In genomic region chr16:2195316-2196161, GRCh38 we compare ENCODE assay signal across 10 cellular contexts. TPM values are rescaled to one million over a fixed set of nuclear protein-coding genes. Genes with fewer than 3 reads are reported as not detected.
DNase-seq lines count a peak whose midpoint lies in the region; ATAC-seq and TF ChIP-seq lines count a peak whose summit lies in the region.
"Had no signal": no experiment of that assay in that cellular context is flagged by ENCODE, and none has a peak within 500 bp of the region (broad histone marks: within the 10 kb centered on the region; RNA-seq: fewer than 3 reads in every experiment).

No MANE protein-coding gene starts in this region.

- no peak overlapping the region for H3K9ac ChIP-seq in PC-3 (ENCODE audit: low read length)
- no peak overlapping the region for H3K9ac ChIP-seq in parathyroid adenoma

- BruUV-seq in PC-3 (replicated peaks; lab: Mats Ljungman, UMichigan) = no TSS peak

- no peak overlapping the region for H3K27ac ChIP-seq in PC-3 (ENCODE audit: low read length)
- H3K27ac ChIP-seq in parathyroid adenoma = no peak overlapping the region

- H3K79me2 ChIP-seq in PC-3 (ENCODE audit: low read length) (no peaks in the 10 kb centered on the region), parathyroid adenoma (peaks cover 2% of the 10 kb centered on the region)

- no peaks in the 10 kb centered on the region for H3K36me3 ChIP-seq in GM06990 (ENCODE audit: control insufficient read depth, insufficient read depth, low read length)
- H3K36me3 ChIP-seq in PC-3 (ENCODE audit: low read depth, low read length) = no peaks in the 10 kb centered on the region
- H3K36me3 ChIP-seq in parathyroid adenoma (ENCODE audit: control insufficient read depth, insufficient read depth, low read length) = no peaks in the 10 kb centered on the region

- DNase-seq in GM06990 (ENCODE audit: extremely low read depth, insufficient read length) (no peak), PC-3 (no peak), epithelial cell of proximal tubule (ENCODE audit: low read depth) (no peak), RKO (ENCODE audit: low spot score) (no peak)
- no peak for DNase-seq in stimulated activated naive CD4-positive, alpha-beta T cell treated with Interleukin-2 at 50 U/mL for 16 hours (lab: John Stamatoyannopoulos, UW)
- no peak for DNase-seq in stimulated activated CD4-positive, alpha-beta T cell treated with anti-CD3 and anti-CD28 coated beads, Interleukin-2, amount 100 ng/mL, for 48 hours
- DNase-seq: hippocampal formation, NCI-H510A had no signal

- TF ChIP-seq CTCF in GM06990 (IDR thresholded peaks at IDR 0.05; ENCODE audit: insufficient read depth, low read length, poor library complexity, severe bottlenecking) = no peak
- TF ChIP-seq CTCF in PC-3 (conservative IDR thresholded peaks at IDR 0.05; ENCODE audit: low read depth, low read length) = no peak
- no peak for TF ChIP-seq CTCF in epithelial cell of proximal tubule (conservative IDR thresholded peaks at IDR 0.05; ENCODE audit: low read depth, low read length)
- no peak for TF ChIP-seq CTCF in parathyroid adenoma (IDR thresholded peaks at IDR 0.05)

- peak; percentile 29 for ATAC-seq in PC-3
- no peak for ATAC-seq in HG03565 (IDR thresholded peaks at IDR 0.05; ENCODE audit: unreplicated experiment)

- intact Hi-C loops in PC-3 (cut with micrococcal nuclease) = no loop called here

- H3K9me2 ChIP-seq in PC-3 (replicated peaks; ENCODE audit: low read length) = no peaks in the 10 kb centered on the region

- H3F3A ChIP-seq in PC-3 (ENCODE audit: low read length, unreplicated experiment) = no peaks in the 10 kb centered on the region

- H3K4me3 ChIP-seq in GM06990 (replicated peaks; ENCODE audit: low read depth, low read length) (peak overlapping the region; percentile 18), PC-3 (ENCODE audit: low read length) (peak overlapping the region; percentile 59), epithelial cell of proximal tubule (ENCODE audit: low read depth, low read length) (peak overlapping the region; percentile 14), parathyroid adenoma (ENCODE audit: low read depth, low read length) (peak overlapping the region; percentile 53)

- H3K27me3 ChIP-seq in GM06990 (replicated peaks; ENCODE audit: control insufficient read depth, insufficient read depth, low read length) (peaks cover 2% of the 10 kb centered on the region; the same call in 1 of the 2 replicates), PC-3 (ENCODE audit: low read length) (no peaks in the 10 kb centered on the region), parathyroid adenoma (ENCODE audit: control insufficient read depth, insufficient read depth, low read length) (no peaks in the 10 kb centered on the region)

- H4K20me1 ChIP-seq in PC-3 (ENCODE audit: low read length) = no peaks in the 10 kb centered on the region

- no peaks in the 10 kb centered on the region for H3K9me3 ChIP-seq in PC-3 (ENCODE audit: low read length)
- H3K9me3 ChIP-seq in parathyroid adenoma (ENCODE audit: control insufficient read depth, low read length) = no peaks in the 10 kb centered on the region

- POLR2A ChIA-PET in PC-3 (lab: Charles Lee; ENCODE audit: unreplicated experiment) = no interaction called here

- peaks cover 12% of the 10 kb centered on the region; the same call in 1 of the 2 replicates for H3K4me1 ChIP-seq in PC-3 (ENCODE audit: insufficient read depth, low read length)
- H3K4me1 ChIP-seq in parathyroid adenoma = peaks cover 7% of the 10 kb centered on the region

- peak overlapping the region; percentile 79 for H3K4me2 ChIP-seq in PC-3 (ENCODE audit: low read length)
- peak overlapping the region; percentile 82 for H3K4me2 ChIP-seq in parathyroid adenoma (ENCODE audit: low read length)

- peak overlapping the region; percentile 34; the same call in 1 of the 2 replicates for H2AFZ ChIP-seq in PC-3 (ENCODE audit: low read length)
- peak overlapping the region; percentile 76 for H2AFZ ChIP-seq in parathyroid adenoma

- CTCF ChIA-PET in PC-3 (lab: Charles Lee) = interaction anchor here (0.7 to 1.4 kb wide), 4 partner anchors 11 to 55 kb away, joined by 3 to 18 read pairs (median 4); partner anchors contain the start of gene ECI1

RNA-seq across cellular contexts. Expression of gene CASKIN1, which starts 0.9 kb away (rescaled TPM):
- 1.6 and 1.7 TPM in 2 replicates for total RNA-seq in PC-3 (2014; rRNA removed)
- total RNA-seq in epithelial cell of proximal tubule = 0.07 and 0.12 TPM in 2 replicates

RNA-seq across cellular contexts. Expression of gene MLST8, which starts 9.7 kb away (rescaled TPM):
- total RNA-seq in PC-3 (2014; rRNA removed) (63.3 and 73.6 TPM in 2 replicates), epithelial cell of proximal tubule (98.2 and 134 TPM in 2 replicates)

RNA-seq across cellular contexts. Expression of gene BRICD5, which starts 15.1 kb away (rescaled TPM):
- total RNA-seq in PC-3 (2014; rRNA removed) = 2.1 and 4.8 TPM in 2 replicates
- 5.3 and 10.1 TPM in 2 replicates for total RNA-seq in epithelial cell of proximal tubule

RNA-seq across cellular contexts. Expression of gene PGP, which starts 19.1 kb away (rescaled TPM):
- total RNA-seq in PC-3 (2014; rRNA removed) = 46.0 and 58.1 TPM in 2 replicates
- total RNA-seq in epithelial cell of proximal tubule = 29.3 and 58.3 TPM in 2 replicates

RNA-seq across cellular contexts. Expression of gene E4F1, which starts 27.9 kb away (rescaled TPM):
- total RNA-seq in PC-3 (2014; rRNA removed) (49.0 and 57.7 TPM in 2 replicates), epithelial cell of proximal tubule (33.7 and 36.4 TPM in 2 replicates)
